13 cellular contexts compared by ENCODE assay signal in the genomic region with DNA sequence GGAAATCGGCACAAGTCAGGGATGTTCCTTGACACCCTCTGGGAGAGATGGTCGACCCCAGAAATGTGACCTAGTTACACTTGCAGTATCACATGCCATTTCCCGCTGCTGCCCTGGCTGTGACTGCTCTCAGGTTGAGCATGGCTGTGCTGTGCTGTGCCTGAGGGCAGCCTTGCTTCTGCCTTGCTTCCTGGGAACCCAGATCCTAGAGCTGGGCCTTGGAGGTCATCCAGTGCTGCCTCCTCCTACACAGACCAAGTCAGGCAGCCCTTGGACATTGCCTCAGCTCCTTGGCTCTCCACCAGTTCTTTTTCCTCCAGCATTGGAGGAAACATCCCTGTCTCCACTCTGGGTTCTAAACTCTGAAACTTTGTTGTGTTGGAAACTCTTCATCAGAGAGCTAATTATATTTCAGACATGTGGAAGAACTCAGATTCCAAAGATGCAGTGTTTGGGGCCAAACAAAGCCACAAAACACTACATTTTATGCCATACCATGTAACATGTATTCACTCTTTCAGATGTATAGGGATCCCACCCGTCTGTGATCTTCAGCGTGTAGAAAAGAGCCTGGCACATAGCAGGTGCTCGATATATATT. TPM values are rescaled to one million over a fixed set of nuclear protein-coding genes. Genes with fewer than 3 reads are reported as not detected.
A peak's percentile ranks its signal among the peaks of the same experiment; 100 is the strongest.
DNase-seq lines count a peak whose midpoint lies in the region; ATAC-seq and TF ChIP-seq lines count a peak whose summit lies in the region.
"Had no signal": no experiment of that assay in that cellular context is flagged by ENCODE, and none has a peak within 500 bp of the region (broad histone marks: within the 10 kb centered on the region; RNA-seq: fewer than 3 reads in every experiment).

No MANE protein-coding gene starts in this region.

- H3K4me1 ChIP-seq in breast epithelium (peaks cover 6 to 32% of the 10 kb centered on the region in 2 donors), psoas muscle (peaks cover 19% of the 10 kb centered on the region)

- ATAC-seq in left ventricle myocardium superior, result peak; percentile 85
- ATAC-seq in psoas muscle, result peak; percentile 63 to 80 (median 76)
- ATAC-seq in HG02852 (IDR thresholded peaks at IDR 0.05; ENCODE audit: unreplicated experiment), result no peak
- ATAC-seq: activated CD8-positive, alpha-beta T cell treated with anti-CD3 and anti-CD28 coated beads, Interleukin-2, amount 10 ng/mL, durations not matched to agents 7 days and 5 days; naive thymus-derived CD8-positive, alpha-beta T cell had no signal

- H3K27ac ChIP-seq in breast epithelium, result peak overlapping the region; percentile 82 to 90
- H3K27ac ChIP-seq in psoas muscle, result peak overlapping the region; percentile 53

- peak overlapping the region in 1 of 3 donors; percentile 33 for H3K4me3 ChIP-seq in breast epithelium
- no peak overlapping the region for H3K4me3 ChIP-seq in psoas muscle

- intact Hi-C loops in breast epithelium (cut with DNase I; ENCODE audit: low total_unique reads), result loop anchor here (2.0 kb wide), 1 partner anchor 53 kb away; no protein-coding TSS in a partner anchor
- intact Hi-C loops in left ventricle myocardium superior (cut with micrococcal nuclease), result no loop called here
- intact Hi-C loops in psoas muscle (cut with DNase I), result no loop called here

- no peaks in the 10 kb centered on the region for H3K36me3 ChIP-seq in breast epithelium
- H3K36me3 ChIP-seq in psoas muscle (ENCODE audit: insufficient read depth in 1 of 2, low read depth in 1 of 2), result no peaks in the 10 kb centered on the region

- TF ChIP-seq POLR2A in breast epithelium (IDR thresholded peaks at IDR 0.05), result no peak

- H3K27me3 ChIP-seq in breast epithelium, result no peaks in the 10 kb centered on the region
- peaks cover 0 to 1% (median 0%) of the 10 kb centered on the region in 3 donors for H3K27me3 ChIP-seq in psoas muscle (ENCODE audit: insufficient read depth in 3 of 3, low read length in 2 of 3)

- TF ChIP-seq CTCF in breast epithelium (IDR thresholded peaks at IDR 0.05) (no peak), psoas muscle (IDR thresholded peaks at IDR 0.05) (no peak)

- no peaks in the 10 kb centered on the region for H3K9me3 ChIP-seq in breast epithelium
- no peaks in the 10 kb centered on the region for H3K9me3 ChIP-seq in psoas muscle

- DNase-seq in COLO829 (ENCODE audit: low spot score) (peak; percentile 40), breast epithelium (ENCODE audit: low spot score in 2 of 2) (peak in 1 of 2 donors; percentile 81), left ventricle myocardium superior (peak; percentile 84), psoas muscle (peak; percentile 82 to 90), HT-29 (ENCODE audit: low spot score) (no peak), CD1c-positive myeloid dendritic cell (ENCODE audit: extremely low spot score) (no peak)
- no peak for DNase-seq in activated T-cell treated with anti-CD3 and anti-CD28 coated beads, Interleukin-2, amount 50 U/mL, for 48 hours
- DNase-seq: activated CD8-positive, alpha-beta T cell treated with anti-CD3 and anti-CD28 coated beads, Interleukin-2, amount 10 ng/mL, durations not matched to agents 7 days and 5 days; naive thymus-derived CD8-positive, alpha-beta T cell; stimulated activated CD4-positive, alpha-beta T cell treated with anti-CD3 and anti-CD28 coated beads, Interleukin-4, amount 100 ng/mL, for 24 hours; SW 1271 had no signal

- WGBS in psoas muscle, 3 donors, result 48 to 66% (median 62%) methylated on average over 6 of the region's 6 CpGs

RNA-seq across cellular contexts. Expression of a gene that starts 6.1 kb away (rescaled TPM):
- total RNA-seq in breast epithelium (10 to 100 TPM; 17.0 to 33.9 (median 18.7) TPM), left ventricle myocardium superior (8.9 TPM), psoas muscle (10 to 100 TPM in 1 of 4 donors, 1 to 10 TPM in 2, under 1 TPM in 1; 0.91 to 11.9 (median 2.9) TPM)
- polyA plus RNA-seq in psoas muscle, result 1 to 10 TPM; 2.1 to 2.3 (median 2.2) TPM
- 2.2 and 3.5 TPM in 2 replicates for total RNA-seq in HT-29 (2014; rRNA removed; shearing (Covaris generic))
- total RNA-seq: activated CD8-positive, alpha-beta T cell treated with anti-CD3 and anti-CD28 coated beads, Interleukin-2, amount 10 ng/mL, durations not matched to agents 7 days and 5 days; naive thymus-derived CD8-positive, alpha-beta T cell; NCI-H460 had no signal

Comparison
In these comparisons a context has a peak if more than half of its experiments do, and no peak if none do; other contexts are left out.
1. DNase-seq: peak in COLO829 (single experiment), left ventricle myocardium superior (single experiment) and psoas muscle (2 of 2); none in HT-29 (single experiment), activated T-cell treated with anti-CD3 and anti-CD28 coated beads, Interleukin-2, amount 50 U/mL, for 48 hours (0 of 2) and CD1c-positive myeloid dendritic cell (single experiment).